8 cellular contexts compared by ENCODE assay signal in genomic region chr20:25248501-25249172, GRCh38. TPM values are rescaled to one million over a fixed set of nuclear protein-coding genes. Genes with fewer than 3 reads are reported as not detected.
DNase-seq lines count a peak whose midpoint lies in the region; ATAC-seq and TF ChIP-seq lines count a peak whose summit lies in the region.

No MANE protein-coding gene starts in this region.

- no peak for TF ChIP-seq POLR2A in right lobe of liver (IDR thresholded peaks at IDR 0.05)

- H3K4me1 ChIP-seq in BE2C (peaks cover 26% of the 10 kb centered on the region), right lobe of liver (peaks cover 0 to 12% (median 3%) of the 10 kb centered on the region in 4 donors)

- H3K36me3 ChIP-seq in BE2C = peaks cover 3% of the 10 kb centered on the region; the same call in 1 of the 2 replicates
- no peaks in the 10 kb centered on the region for H3K36me3 ChIP-seq in right lobe of liver

- H3K27me3 ChIP-seq in BE2C (no peaks in the 10 kb centered on the region), right lobe of liver (no peaks in the 10 kb centered on the region)

- H3K4me3 ChIP-seq in BE2C (ENCODE audit: low read depth, low read length) = peak overlapping the region; percentile 85
- H3K4me3 ChIP-seq in right lobe of liver = peak overlapping the region; percentile 85 to 95 (median 86)

- TF ChIP-seq CTCF in BE2C (IDR thresholded peaks at IDR 0.05; ENCODE audit: low read depth, low read length) (no peak), right lobe of liver (IDR thresholded peaks at IDR 0.05) (no peak)

- peak; percentile 54 for DNase-seq in BE2C
- peak; percentile 38 for DNase-seq in RPMI8226
- peak; percentile 75 for DNase-seq in ecto neural progenitor cell (ENCODE audit: low spot score)
- peak in 1 of 3 donors; percentile 59 for DNase-seq in right lobe of liver
- DNase-seq in substantia nigra (lab: John Stamatoyannopoulos, UW) = peak in 37 of 49 donors; percentile 27 to 85 (median 50)
- no peak for DNase-seq in activated CD4-positive, CD25-positive, alpha-beta regulatory T cell (lab: John Stamatoyannopoulos, UW)

- intact Hi-C loops in right lobe of liver (cut with DNase I) = no loop called here

- H3K27ac ChIP-seq in right lobe of liver (peak overlapping the region in 2 of 3 donors; percentile 70 to 82), substantia nigra (ENCODE audit: low read depth, low read length, poor library complexity, severe bottlenecking) (peak overlapping the region; percentile 84)

- ATAC-seq in GM18868 (IDR thresholded peaks at IDR 0.05; ENCODE audit: unreplicated experiment) = peak; percentile 30
- peak; percentile 7 for ATAC-seq in HG03108 (IDR thresholded peaks at IDR 0.05; ENCODE audit: unreplicated experiment)
- ATAC-seq in right lobe of liver = peak; percentile 1 to 22 (median 4)

- H3K9me3 ChIP-seq in BE2C (no peaks in the 10 kb centered on the region), right lobe of liver (no peaks in the 10 kb centered on the region)

- 24% methylated on average over 6 of the region's 43 CpGs for WGBS in right lobe of liver (ENCODE audit: insufficient coverage, low coverage, low lambda C conversion rate, missing lambda C conversion rate)

RNA-seq across cellular contexts. Expression of gene PYGB, which starts 0.8 kb away (rescaled TPM):
- polyA plus RNA-seq in BE2C (2012; ENCODE audit: insufficient read depth, insufficient read length, low read depth) = 58.6 TPM
- 10 to 100 TPM in 3 of 6 experiments, 1 to 10 TPM in 3; 6.6 to 27.4 (median 13.2) TPM for total RNA-seq in right lobe of liver

RNA-seq across cellular contexts. Expression of gene ENTPD6, which starts 53.1 kb away (rescaled TPM):
- 91.1 TPM for polyA plus RNA-seq in BE2C (2012; ENCODE audit: insufficient read depth, insufficient read length, low read depth)
- total RNA-seq in right lobe of liver = 10 to 100 TPM; 28.8 to 48.4 (median 34.6) TPM

Comparison
In these comparisons a context has a peak if more than half of its experiments do, and no peak if none do; other contexts are left out.
1. DNase-seq: peak in BE2C (single experiment), RPMI8226 (single experiment), ecto neural progenitor cell (single experiment) and substantia nigra (37 of 49); none in activated CD4-positive, CD25-positive, alpha-beta regulatory T cell (0 of 4).
2. Peak in every context shown above with its lines, with median percentiles within 50 percentile points of each other: ATAC-seq.